ENCODE assay signal across 17 cellular contexts in the genomic region with DNA sequence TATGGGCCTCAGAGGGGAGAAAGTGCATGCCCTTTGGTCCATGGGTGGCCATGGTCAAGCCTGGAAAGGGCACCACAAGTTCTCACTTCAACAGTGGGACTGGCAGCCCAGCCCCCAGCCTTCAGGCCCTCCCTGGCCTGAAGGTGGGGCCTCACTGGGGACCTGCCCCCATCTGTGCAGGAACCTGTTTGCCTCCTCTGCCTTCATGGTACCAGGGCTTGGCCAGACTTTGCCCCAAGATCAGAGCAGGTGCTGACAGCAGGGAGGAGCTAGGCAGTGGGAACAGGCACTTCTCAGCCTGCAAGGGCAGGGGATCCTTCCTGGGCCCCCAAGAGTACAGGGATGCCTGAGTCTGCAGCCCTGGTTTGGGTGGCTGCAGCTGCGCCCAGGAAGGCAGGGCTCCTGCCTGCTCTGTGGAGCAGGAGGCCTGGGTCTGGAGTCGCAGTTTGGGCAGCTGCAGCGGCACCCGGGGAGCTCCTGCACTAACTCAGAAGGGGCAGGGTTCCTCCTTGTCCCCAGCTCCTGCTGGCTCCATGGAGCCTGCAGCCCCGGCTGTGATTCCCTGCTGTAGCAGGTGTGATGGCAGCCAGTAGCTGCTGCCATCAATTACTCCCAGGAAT.
DNase-seq lines count a peak whose midpoint lies in the region; ATAC-seq and TF ChIP-seq lines count a peak whose summit lies in the region.
"Had no signal": no experiment of that assay in that cellular context is flagged by ENCODE, and none has a peak within 500 bp of the region (broad histone marks: within the 10 kb centered on the region; RNA-seq: fewer than 3 reads in every experiment).

No MANE protein-coding gene starts in this region.

- no peaks in the 10 kb centered on the region for H3K36me3 Mint-ChIP-seq in stimulated activated memory B cell treated with anti-CD40 and anti-IgM and Interleukin-4, amounts not matched to agents 10 μg/mL and 1 μg/mL and 100 μg/mL, for 72 hours
- H3K36me3 Mint-ChIP-seq: CD14-positive monocyte; CD4-positive, alpha-beta memory T cell had no signal

- H3K4me2 ChIP-seq in mesenchymal stem cell (ENCODE audit: low read length, poor library complexity, severe bottlenecking), result peak overlapping the region; percentile 16
- H3K4me2 ChIP-seq: BLaER1, GM23338 had no signal

- TF ChIP-seq CTCF in GM10266 (IDR thresholded peaks at IDR 0.05; ENCODE audit: control insufficient read depth, insufficient read depth, low read depth, missing control alignments) (no peak), gastrocnemius medialis (IDR thresholded peaks at IDR 0.05 in 4 of 5, conservative IDR thresholded peaks at IDR 0.05 in 1 of 5) (no peak)

- no peak overlapping the region for H2BK12ac ChIP-seq in mesenchymal stem cell (ENCODE audit: low read length in 2 of 2)

- no peak overlapping the region for H3K18ac ChIP-seq in mesenchymal stem cell (ENCODE audit: low read depth in 1 of 2, low read length in 2 of 2)

- ATAC-seq in stimulated activated naive CD8-positive, alpha-beta T cell treated with anti-CD3 and anti-CD28 coated beads, Interleukin-15, Interleukin-2, amounts not matched to agents 100 U/mL and 50 U/mL, for 24 hours, result peak; percentile 28
- ATAC-seq in stimulated activated naive CD8-positive, alpha-beta T cell treated with anti-CD3 and anti-CD28 coated beads, Interleukin-15, amount 100 ng/mL, for 72 hours, result no peak
- ATAC-seq in stimulated activated memory B cell treated with anti-CD40 and anti-IgM and Interleukin-4, amounts not matched to agents 10 μg/mL and 1 μg/mL and 100 μg/mL, for 72 hours, result peak; percentile 51
- no peak for ATAC-seq in gastrocnemius medialis
- ATAC-seq: GM23338 had no signal

- no peak overlapping the region for H3K23ac ChIP-seq in mesenchymal stem cell (ENCODE audit: low read length in 2 of 2)

- no peak overlapping the region for H4K91ac ChIP-seq in mesenchymal stem cell (ENCODE audit: low read length)

- no peak overlapping the region for H2AFZ ChIP-seq in mesenchymal stem cell (ENCODE audit: low read depth, low read length)
- H2AFZ ChIP-seq: GM23338 had no signal

- H3K79me1 ChIP-seq in mesenchymal stem cell (replicated peaks; ENCODE audit: low read length, poor library complexity, severe bottlenecking), result no peaks in the 10 kb centered on the region

- whole genome bisulfite sequencing in mesenchymal stem cell, result 86% methylated on average over 5 of the region's 5 CpGs

- H3K4me1 ChIP-seq in mesenchymal stem cell (ENCODE audit: control insufficient read depth, insufficient read depth, low read depth, low read length) (no peaks in the 10 kb centered on the region), gastrocnemius medialis (no peaks in the 10 kb centered on the region)
- H3K4me1 ChIP-seq: BLaER1 had no signal

- no peak overlapping the region for H3K9ac ChIP-seq in mesenchymal stem cell (ENCODE audit: low read length)
- H3K9ac ChIP-seq: BLaER1 had no signal

- in situ Hi-C loops in gastrocnemius medialis (cut with MboI; ENCODE audit: low sequenced_read_pairs in 4 of 4), result no loop called here

- no peak for DNase-seq in stimulated activated naive CD8-positive, alpha-beta T cell treated with anti-CD3 and anti-CD28 coated beads, Interleukin-15, Interleukin-2, amounts not matched to agents 100 U/mL and 50 U/mL, for 24 hours
- no peak for DNase-seq in stimulated activated naive CD8-positive, alpha-beta T cell treated with anti-CD3 and anti-CD28 coated beads, Interleukin-15, amount 100 ng/mL, for 72 hours
- DNase-seq in mesenchymal stem cell (no peak), NCI-H446 treated with DMSO at 0.1 percent for 48 hours (lab: John Stamatoyannopoulos, UW) (no peak), anterior cingulate cortex (lab: John Stamatoyannopoulos, UW) (no peak), GM10266 (ENCODE audit: extremely low spot score) (no peak), gastrocnemius medialis (no peak)
- DNase-seq: 8988T; CD4-positive, alpha-beta memory T cell; DMS153; DMS79; GDM1; HCEC 1CT had no signal

- no peak overlapping the region for H3K4ac ChIP-seq in mesenchymal stem cell (ENCODE audit: low read depth in 1 of 2, low read length in 2 of 2)

- H3K27me3 ChIP-seq in mesenchymal stem cell (ENCODE audit: control insufficient read depth in 1 of 2, insufficient read depth in 1 of 2, low read length in 2 of 2), result no peaks in the 10 kb centered on the region
- H3K27me3 ChIP-seq in gastrocnemius medialis, result no peaks in the 10 kb centered on the region
- H3K27me3 ChIP-seq: BLaER1 had no signal

- peaks cover 0 to 7% of the 10 kb centered on the region in 2 donors for H3K9me3 Mint-ChIP-seq in stimulated activated naive CD8-positive, alpha-beta T cell treated with anti-CD3 and anti-CD28 coated beads, Interleukin-15, amount 100 ng/mL, for 72 hours
- peaks cover 9% of the 10 kb centered on the region for H3K9me3 Mint-ChIP-seq in stimulated activated memory B cell treated with anti-CD40 and anti-IgM and Interleukin-4, amounts not matched to agents 10 μg/mL and 1 μg/mL and 100 μg/mL, for 72 hours

- TF ChIP-seq POLR2A in gastrocnemius medialis (IDR thresholded peaks at IDR 0.05), result no peak

- H2BK15ac ChIP-seq in mesenchymal stem cell (ENCODE audit: low read depth, poor library complexity, severe bottlenecking), result no peak overlapping the region

- H3K27me3 Mint-ChIP-seq in stimulated activated naive CD8-positive, alpha-beta T cell treated with anti-CD3 and anti-CD28 coated beads, Interleukin-15, amount 100 ng/mL, for 72 hours, result no peaks in the 10 kb centered on the region
- H3K27me3 Mint-ChIP-seq in stimulated activated memory B cell treated with anti-CD40 and anti-IgM and Interleukin-4, amounts not matched to agents 10 μg/mL and 1 μg/mL and 100 μg/mL, for 72 hours, result no peaks in the 10 kb centered on the region
- H3K27me3 Mint-ChIP-seq: CD4-positive, alpha-beta memory T cell had no signal

- H3K4me1 Mint-ChIP-seq in stimulated activated naive CD8-positive, alpha-beta T cell treated with anti-CD3 and anti-CD28 coated beads, Interleukin-15, amount 100 ng/mL, for 72 hours, result no peaks in the 10 kb centered on the region
- no peaks in the 10 kb centered on the region for H3K4me1 Mint-ChIP-seq in stimulated activated memory B cell treated with anti-CD40 and anti-IgM and Interleukin-4, amounts not matched to agents 10 μg/mL and 1 μg/mL and 100 μg/mL, for 72 hours
- H3K4me1 Mint-ChIP-seq: CD4-positive, alpha-beta memory T cell; GM23338 had no signal

- no peak overlapping the region for H2BK5ac ChIP-seq in mesenchymal stem cell (ENCODE audit: low read depth, low read length, poor library complexity, severe bottlenecking)

- H3K14ac ChIP-seq in mesenchymal stem cell (ENCODE audit: low read length in 2 of 2), result no peak overlapping the region

- no peak overlapping the region for H3K4me3 Mint-ChIP-seq in stimulated activated naive CD8-positive, alpha-beta T cell treated with anti-CD3 and anti-CD28 coated beads, Interleukin-15, amount 100 ng/mL, for 72 hours
- H3K4me3 Mint-ChIP-seq in stimulated activated memory B cell treated with anti-CD40 and anti-IgM and Interleukin-4, amounts not matched to agents 10 μg/mL and 1 μg/mL and 100 μg/mL, for 72 hours, result no peak overlapping the region
- H3K4me3 Mint-ChIP-seq: CD14-positive monocyte; CD4-positive, alpha-beta memory T cell; GM23338 had no signal

- H2BK120ac ChIP-seq in mesenchymal stem cell (ENCODE audit: low read depth, low read length), result no peak overlapping the region

- no peak overlapping the region for H3K27ac ChIP-seq in mesenchymal stem cell (ENCODE audit: low read length, poor library complexity, severe bottlenecking)
- H3K27ac ChIP-seq in gastrocnemius medialis, result no peak overlapping the region
- H3K27ac ChIP-seq: BLaER1 had no signal

- H3K9me3 ChIP-seq in mesenchymal stem cell (ENCODE audit: control insufficient read depth, low read length), result no peaks in the 10 kb centered on the region
- H3K9me3 ChIP-seq in gastrocnemius medialis, result no peaks in the 10 kb centered on the region
- H3K9me3 ChIP-seq: BLaER1 had no signal

- H3K36me3 ChIP-seq in mesenchymal stem cell (ENCODE audit: control insufficient read depth in 1 of 2, insufficient read depth in 2 of 2, low read depth in 1 of 2, low read length in 2 of 2) (no peaks in the 10 kb centered on the region), gastrocnemius medialis (no peaks in the 10 kb centered on the region)
- H3K36me3 ChIP-seq: BLaER1 had no signal

- H3K27ac Mint-ChIP-seq in stimulated activated naive CD8-positive, alpha-beta T cell treated with anti-CD3 and anti-CD28 coated beads, Interleukin-15, amount 100 ng/mL, for 72 hours, result no peak overlapping the region
- H3K27ac Mint-ChIP-seq in stimulated activated memory B cell treated with anti-CD40 and anti-IgM and Interleukin-4, amounts not matched to agents 10 μg/mL and 1 μg/mL and 100 μg/mL, for 72 hours, result no peak overlapping the region
- H3K27ac Mint-ChIP-seq: CD4-positive, alpha-beta memory T cell; GM23338 had no signal

- no peak overlapping the region for H4K8ac ChIP-seq in mesenchymal stem cell (ENCODE audit: low read length)

- H2AK5ac ChIP-seq in mesenchymal stem cell (ENCODE audit: low read length, severe bottlenecking), result no peak overlapping the region

- intact Hi-C loops in gastrocnemius medialis (cut with DNase I; ENCODE audit: low total_unique reads), result no loop called here

- no peak overlapping the region for H3K4me3 ChIP-seq in mesenchymal stem cell (ENCODE audit: insufficient read depth in 1 of 2, low read depth in 1 of 2, low read length in 2 of 2)
- no peak overlapping the region for H3K4me3 ChIP-seq in gastrocnemius medialis
- H3K4me3 ChIP-seq: BLaER1, GM23338 had no signal

Comparison
In these comparisons a context has a peak if more than half of its experiments do, and no peak if none do; other contexts are left out.
1. ATAC-seq: peak in stimulated activated naive CD8-positive, alpha-beta T cell treated with anti-CD3 and anti-CD28 coated beads, Interleukin-15, Interleukin-2, amounts not matched to agents 100 U/mL and 50 U/mL, for 24 hours (single experiment) and stimulated activated memory B cell treated with anti-CD40 and anti-IgM and Interleukin-4, amounts not matched to agents 10 μg/mL and 1 μg/mL and 100 μg/mL, for 72 hours (single experiment); none in stimulated activated naive CD8-positive, alpha-beta T cell treated with anti-CD3 and anti-CD28 coated beads, Interleukin-15, amount 100 ng/mL, for 72 hours (single experiment) and gastrocnemius medialis (0 of 2).